1 cellular context compared by ENCODE assay signal in genomic region chr9:110343537-110343936, GRCh38.
TF ChIP-seq lines count a peak whose summit lies in the region.

No MANE protein-coding gene starts in this region.

TF ChIP-seq in SK-N-SH, 30 proteins besides CTCF, POLR2A, EP300 and RAD21 (continued from another document):
- TF ChIP-seq REST (IDR thresholded peaks at IDR 0.05; ENCODE audit: low read depth, low read length), result no peak
- TF ChIP-seq RCOR1 (IDR thresholded peaks at IDR 0.05; ENCODE audit: low read length), result peak; percentile 91
